In the genomic region with DNA sequence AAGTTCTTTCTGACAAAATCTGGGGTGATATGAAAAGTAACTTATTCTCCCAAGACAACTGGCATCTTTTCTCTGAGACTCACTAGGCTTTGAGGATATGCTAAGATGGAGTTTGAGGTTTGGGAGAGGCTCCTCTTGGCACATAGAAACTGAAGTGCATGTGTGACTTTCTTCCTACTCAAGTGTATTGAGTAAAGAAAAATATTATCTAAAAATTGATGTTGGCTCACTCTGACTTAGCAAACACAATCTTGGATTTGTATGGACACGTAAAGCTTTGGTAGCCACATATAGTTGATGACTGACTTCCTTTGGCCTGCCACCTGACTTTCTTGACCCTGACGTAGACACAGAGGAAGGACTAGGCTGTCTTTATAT, we compare ENCODE assay signal across 21 cellular contexts.
"Had no signal": no experiment of that assay in that cellular context is flagged by ENCODE, and none has a peak within 500 bp of the region (broad histone marks: within the 10 kb centered on the region; RNA-seq: fewer than 3 reads in every experiment).

No MANE protein-coding gene starts in this region.

- FAIRE-seq: endothelial cell of umbilical vein had no signal

- H3K36me3 ChIP-seq: cardiac muscle cell, esophagus squamous epithelium had no signal

- H3K27me3 Mint-ChIP-seq: activated CD8-positive, alpha-beta memory T cell treated with anti-CD3 and anti-CD28 coated beads, Interleukin-2, amount 10 ng/mL, durations not matched to agents 7 days and 5 days; activated naive CD8-positive, alpha-beta T cell treated with anti-CD3 and anti-CD28 coated beads, Interleukin-2, amount 50 U/mL, for 24 hours; activated T-helper 17 cell treated with anti-CD3 and anti-CD28 coated beads, Interleukin-2, amount 50 U/mL, for 72 hours; type B pancreatic cell had no signal

- DNase-seq: activated CD4-positive, alpha-beta T cell treated with anti-CD3 and anti-CD28 coated beads, Interleukin-2, amount 50 U/mL, for 4 hours; activated CD8-positive, alpha-beta memory T cell treated with anti-CD3 and anti-CD28 coated beads, Interleukin-2, amount 10 ng/mL, durations not matched to agents 7 days and 5 days; activated naive CD4-positive, alpha-beta T cell treated with anti-CD3 and anti-CD28 coated beads for 36 hours; activated naive CD8-positive, alpha-beta T cell treated with anti-CD3 and anti-CD28 coated beads, Interleukin-2, amount 50 U/mL, for 24 hours; anterior cingulate cortex; dermis blood vessel endothelial cell; effector memory CD4-positive, alpha-beta T cell; esophagus squamous epithelium; immature natural killer cell; left ventricle myocardium superior; natural killer cell; nucleus accumbens; stimulated activated CD4-positive, alpha-beta T cell treated with anti-CD3 and anti-CD28 coated beads, Interleukin-15, amount 100 ng/mL, for 24 hours; stimulated activated CD4-positive, alpha-beta T cell treated with anti-CD3 and anti-CD28 coated beads, Interleukin-2, amount 100 ng/mL, for 48 hours; SW 1271 had no signal

- H3K27ac ChIP-seq: cardiac muscle cell, esophagus squamous epithelium had no signal

- H3K4me1 ChIP-seq: esophagus squamous epithelium had no signal

- H3K4me1 Mint-ChIP-seq: activated CD8-positive, alpha-beta memory T cell treated with anti-CD3 and anti-CD28 coated beads, Interleukin-2, amount 10 ng/mL, durations not matched to agents 7 days and 5 days; activated naive CD8-positive, alpha-beta T cell treated with anti-CD3 and anti-CD28 coated beads, Interleukin-2, amount 50 U/mL, for 24 hours; immature natural killer cell; memory B cell; natural killer cell had no signal

- H3K36me3 Mint-ChIP-seq: memory B cell, type B pancreatic cell had no signal

- H3K4me3 ChIP-seq: cardiac muscle cell, esophagus squamous epithelium had no signal

- H3K9me3 Mint-ChIP-seq: activated naive CD4-positive, alpha-beta T cell treated with anti-CD3 and anti-CD28 coated beads for 36 hours; activated T-helper 17 cell treated with anti-CD3 and anti-CD28 coated beads, Interleukin-2, amount 50 U/mL, for 72 hours; memory B cell; natural killer cell had no signal

- H3K27ac Mint-ChIP-seq: activated CD8-positive, alpha-beta memory T cell treated with anti-CD3 and anti-CD28 coated beads, Interleukin-2, amount 10 ng/mL, durations not matched to agents 7 days and 5 days; activated naive CD4-positive, alpha-beta T cell treated with anti-CD3 and anti-CD28 coated beads for 36 hours; activated naive CD8-positive, alpha-beta T cell treated with anti-CD3 and anti-CD28 coated beads, Interleukin-2, amount 50 U/mL, for 24 hours; activated T-helper 17 cell treated with anti-CD3 and anti-CD28 coated beads, Interleukin-2, amount 50 U/mL, for 72 hours; immature natural killer cell; memory B cell; natural killer cell; stimulated activated naive CD8-positive, alpha-beta T cell treated with anti-CD3 and anti-CD28 coated beads, Interleukin-15, Interleukin-2, amounts not matched to agents 100 ng/mL and 50 ng/mL, for 24 hours; type B pancreatic cell had no signal

- H3K9me3 ChIP-seq: esophagus squamous epithelium had no signal

- ATAC-seq: activated CD8-positive, alpha-beta memory T cell treated with anti-CD3 and anti-CD28 coated beads, Interleukin-2, amount 10 ng/mL, durations not matched to agents 7 days and 5 days; activated naive CD8-positive, alpha-beta T cell treated with anti-CD3 and anti-CD28 coated beads, Interleukin-2, amount 50 U/mL, for 24 hours; activated T-helper 17 cell treated with anti-CD3 and anti-CD28 coated beads, Interleukin-2, amount 50 U/mL, for 72 hours; left ventricle myocardium superior; natural killer cell had no signal

- H3K4me3 Mint-ChIP-seq: activated CD8-positive, alpha-beta memory T cell treated with anti-CD3 and anti-CD28 coated beads, Interleukin-2, amount 10 ng/mL, durations not matched to agents 7 days and 5 days; activated naive CD4-positive, alpha-beta T cell treated with anti-CD3 and anti-CD28 coated beads for 36 hours; activated naive CD8-positive, alpha-beta T cell treated with anti-CD3 and anti-CD28 coated beads, Interleukin-2, amount 50 U/mL, for 24 hours; activated T-helper 17 cell treated with anti-CD3 and anti-CD28 coated beads, Interleukin-2, amount 50 U/mL, for 72 hours; immature natural killer cell; memory B cell; natural killer cell; stimulated activated naive CD8-positive, alpha-beta T cell treated with anti-CD3 and anti-CD28 coated beads, Interleukin-15, Interleukin-2, amounts not matched to agents 100 ng/mL and 50 ng/mL, for 24 hours; type B pancreatic cell had no signal

- H3K27me3 ChIP-seq: cardiac muscle cell, esophagus squamous epithelium had no signal
